20 cellular contexts compared by ENCODE assay signal in genomic region chr1:222788328-222789156, GRCh38. TPM values are rescaled to one million over a fixed set of nuclear protein-coding genes. Genes with fewer than 3 reads are reported as not detected.
DNase-seq lines count a peak whose midpoint lies in the region; ATAC-seq lines count a peak whose summit lies in the region.
"Had no signal": no experiment of that assay in that cellular context is flagged by ENCODE, and none has a peak within 500 bp of the region (broad histone marks: within the 10 kb centered on the region; RNA-seq: fewer than 3 reads in every experiment).

No MANE protein-coding gene starts in this region.

- in situ Hi-C loops in HAP-1 (cut with MboI; ENCODE audit: low sequenced_read_pairs), result no loop called here

- no peaks in the 10 kb centered on the region for H3K36me3 ChIP-seq in HAP-1 (replicated peaks)
- H3K36me3 ChIP-seq: right lobe of liver had no signal

- H3K27me3 Mint-ChIP-seq in naive B cell, result no peaks in the 10 kb centered on the region
- H3K27me3 Mint-ChIP-seq in activated naive CD8-positive, alpha-beta T cell treated with anti-CD3 and anti-CD28 coated beads for 36 hours, result peaks cover 13% of the 10 kb centered on the region

- H3K4me1 ChIP-seq in HAP-1, result no peaks in the 10 kb centered on the region
- H3K4me1 ChIP-seq: right lobe of liver had no signal

- H3K4me3 Mint-ChIP-seq in naive B cell, result peak overlapping the region in 5 of 8 donors; percentile 23 to 62 (median 52)
- no peak overlapping the region for H3K4me3 Mint-ChIP-seq in activated naive CD8-positive, alpha-beta T cell treated with anti-CD3 and anti-CD28 coated beads for 36 hours
- H3K4me3 Mint-ChIP-seq: activated CD8-positive, alpha-beta T cell treated with anti-CD3 and anti-CD28 coated beads for 36 hours had no signal

- H3K27ac Mint-ChIP-seq in naive B cell, result peak overlapping the region in 3 of 6 donors; percentile 10 to 30 (median 11)
- H3K27ac Mint-ChIP-seq in activated naive CD8-positive, alpha-beta T cell treated with anti-CD3 and anti-CD28 coated beads for 36 hours, result no peak overlapping the region
- H3K27ac Mint-ChIP-seq: activated CD8-positive, alpha-beta T cell treated with anti-CD3 and anti-CD28 coated beads for 36 hours had no signal

- peak; percentile 55 for ATAC-seq in GM18867 (IDR thresholded peaks at IDR 0.05; ENCODE audit: unreplicated experiment)
- peak; percentile 64 for ATAC-seq in GM21619 (IDR thresholded peaks at IDR 0.05; ENCODE audit: unreplicated experiment)
- ATAC-seq in HG03442 (IDR thresholded peaks at IDR 0.05; ENCODE audit: unreplicated experiment), result peak; percentile 51
- no peak for ATAC-seq in naive B cell (ENCODE audit: low read depth in 2 of 2)
- ATAC-seq: activated CD8-positive, alpha-beta T cell treated with anti-CD3 and anti-CD28 coated beads for 36 hours; right lobe of liver had no signal

- no peaks in the 10 kb centered on the region for H3K27me3 ChIP-seq in HAP-1 (ENCODE audit: low read depth)
- H3K27me3 ChIP-seq: right lobe of liver had no signal

- peaks cover 67 to 92% (median 74%) of the 10 kb centered on the region in 3 donors for H3K4me1 Mint-ChIP-seq in naive B cell
- H3K4me1 Mint-ChIP-seq in activated naive CD8-positive, alpha-beta T cell treated with anti-CD3 and anti-CD28 coated beads for 36 hours, result peaks cover 20% of the 10 kb centered on the region

- H3K9me3 Mint-ChIP-seq in naive B cell, result peaks cover 8 to 24% (median 15%) of the 10 kb centered on the region in 7 donors
- peaks cover 9% of the 10 kb centered on the region for H3K9me3 Mint-ChIP-seq in activated naive CD8-positive, alpha-beta T cell treated with anti-CD3 and anti-CD28 coated beads for 36 hours

- H3K9me3 ChIP-seq in HAP-1, result no peaks in the 10 kb centered on the region
- H3K9me3 ChIP-seq: right lobe of liver had no signal

- no peak overlapping the region for H3K4me3 ChIP-seq in HAP-1
- H3K4me3 ChIP-seq: right lobe of liver had no signal

- H3K36me3 Mint-ChIP-seq in naive B cell, result peaks cover 7 to 23% of the 10 kb centered on the region in 2 donors
- no peaks in the 10 kb centered on the region for H3K36me3 Mint-ChIP-seq in activated naive CD8-positive, alpha-beta T cell treated with anti-CD3 and anti-CD28 coated beads for 36 hours

- DNase-seq in naive B cell (no peak), glomerular visceral epithelial cell (ENCODE audit: extremely low spot score) (no peak), HAP-1 (ENCODE audit: low spot score in 2 of 2) (no peak)
- DNase-seq in activated naive CD8-positive, alpha-beta T cell treated with anti-CD3 and anti-CD28 coated beads for 36 hours, result no peak
- no peak for DNase-seq in activated T-cell treated with anti-CD3 and anti-CD28 coated beads, Interleukin-2, amount 50 U/mL, for 48 hours
- DNase-seq: activated CD8-positive, alpha-beta T cell treated with anti-CD3 and anti-CD28 coated beads for 36 hours; caudate nucleus; COR-L47; effector CD8-positive, alpha-beta T cell; hippocampal formation; Kasumi-1; NCI-H1417; nucleus accumbens; right lobe of liver; stimulated activated CD4-positive, alpha-beta T cell treated with anti-CD3 and anti-CD28 coated beads, Interleukin-1b, Interleukin-23, amount 100 ng/mL, for 48 hours had no signal

RNA-seq across cellular contexts. Expression of gene DISP1, which starts 26.3 kb away (rescaled TPM):
- 1 to 10 TPM; 3.4 to 8.4 (median 5.8) TPM for polyA plus RNA-seq in naive B cell (ENCODE audit: low read depth in 6 of 6)
- 1 to 10 TPM; 1.6 to 1.9 TPM for total RNA-seq in activated naive CD8-positive, alpha-beta T cell treated with anti-CD3 and anti-CD28 coated beads for 36 hours

RNA-seq across cellular contexts. Expression of gene FAM177B, which starts 51.5 kb away (rescaled TPM):
- 100 to 1,000 TPM in 2 of 6 donors, 10 to 100 TPM in 4; 38.4 to 120 (median 66.8) TPM for polyA plus RNA-seq in naive B cell (ENCODE audit: low read depth in 6 of 6)
- total RNA-seq in activated naive CD8-positive, alpha-beta T cell treated with anti-CD3 and anti-CD28 coated beads for 36 hours, result not detected
- total RNA-seq: activated CD8-positive, alpha-beta T cell treated with anti-CD3 and anti-CD28 coated beads for 36 hours; kidney epithelial cell; RPMI7951 had no signal

Comparison
In these comparisons a context has a peak if more than half of its experiments do, and no peak if none do; other contexts are left out.
1. ATAC-seq: peak in GM18867 (single experiment), GM21619 (single experiment) and HG03442 (single experiment); none in naive B cell (0 of 2).